8 cellular contexts compared by ENCODE assay signal in the genomic region with DNA sequence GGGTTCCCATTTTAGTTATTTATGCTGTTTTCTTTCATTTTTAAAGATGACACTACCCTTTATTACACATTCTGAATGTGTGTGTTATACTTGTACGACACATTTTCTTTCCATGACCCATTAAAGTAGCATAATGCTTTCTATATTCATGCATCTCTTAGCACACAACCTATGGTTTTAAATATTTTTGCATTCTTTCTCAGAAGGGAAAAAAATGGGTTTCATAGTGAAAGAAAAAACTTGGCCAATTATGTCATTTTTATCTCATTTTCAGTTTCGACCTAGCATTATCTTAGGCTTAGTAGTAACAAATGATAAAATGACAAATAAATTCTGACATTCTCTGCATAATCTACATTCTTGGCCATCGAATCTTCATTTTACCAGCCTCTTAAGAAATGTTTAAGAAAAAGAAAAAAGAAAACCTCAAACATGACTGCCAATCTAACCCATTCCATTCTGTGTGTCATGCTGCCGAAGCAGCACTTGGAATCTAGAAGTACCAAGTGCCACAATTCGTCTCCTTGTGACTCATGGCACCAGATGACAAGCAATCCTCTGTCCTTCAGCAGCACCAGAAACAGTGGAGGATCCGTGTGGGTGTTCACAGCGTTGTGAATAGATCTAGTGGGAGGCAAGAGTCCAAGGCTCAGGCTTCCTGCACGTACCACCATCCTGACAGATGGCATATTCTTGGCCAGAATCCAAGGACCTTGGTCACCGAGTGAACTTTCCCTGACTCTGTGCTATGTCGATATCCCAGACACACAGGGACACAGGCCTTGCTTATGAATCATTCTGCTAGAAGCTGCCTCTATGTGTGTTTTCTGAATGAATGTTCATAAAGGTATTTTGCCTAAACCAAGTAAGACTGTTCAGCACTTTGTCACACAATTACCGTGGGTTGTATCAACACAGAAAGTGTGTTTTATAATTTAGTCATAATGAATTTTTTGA.
A peak's percentile ranks its signal among the peaks of the same experiment; 100 is the strongest.
DNase-seq lines count a peak whose midpoint lies in the region; ATAC-seq lines count a peak whose summit lies in the region.

No MANE protein-coding gene starts in this region.

- intact Hi-C loops in Right ventricle myocardium superior (cut with DNase I): no loop called here
- intact Hi-C loops in sciatic nerve (cut with DNase I): no loop called here

- ATAC-seq in GM19452 (IDR thresholded peaks at IDR 0.05; ENCODE audit: unreplicated experiment): peak; percentile 73
- ATAC-seq in HG03432 (IDR thresholded peaks at IDR 0.05; ENCODE audit: unreplicated experiment): peak; percentile 83
- ATAC-seq in Right ventricle myocardium superior (ENCODE audit: poor library complexity): peak; percentile 99
- peak; percentile 86 for ATAC-seq in sciatic nerve

- DNase-seq in AG20443 (ENCODE audit: low spot score): peak; percentile 74
- peak; percentile 42 for DNase-seq in SW480 (ENCODE audit: low spot score)
- peak; percentile 57 for DNase-seq in Right ventricle myocardium superior
- DNase-seq in sciatic nerve (ENCODE audit: low spot score): peak; percentile 64
- DNase-seq in NK-92 treated with Interleukin-12 subunit alpha and Interleukin-12 subunit beta, amount 100 ng/mL, for 24 hours (lab: John Stamatoyannopoulos, UW): no peak
- no peak for DNase-seq in NCI-H1092 (lab: John Stamatoyannopoulos, UW)

Comparison
In these comparisons a context has a peak if more than half of its experiments do, and no peak if none do; other contexts are left out.
1. DNase-seq: peak in AG20443 (single experiment), SW480 (single experiment), Right ventricle myocardium superior (single experiment) and sciatic nerve (single experiment); none in NK-92 treated with Interleukin-12 subunit alpha and Interleukin-12 subunit beta, amount 100 ng/mL, for 24 hours (single experiment) and NCI-H1092 (single experiment).
2. Peak in every context shown above with its lines, with median percentiles within 50 percentile points of each other: ATAC-seq.